8 cellular contexts compared by ENCODE assay signal in genomic region chr3:113947372-113948014, GRCh38. TPM values are rescaled to one million over a fixed set of nuclear protein-coding genes. Genes with fewer than 3 reads are reported as not detected.
DNase-seq lines count a peak whose midpoint lies in the region; ATAC-seq and TF ChIP-seq lines count a peak whose summit lies in the region.

A gene with protein sequence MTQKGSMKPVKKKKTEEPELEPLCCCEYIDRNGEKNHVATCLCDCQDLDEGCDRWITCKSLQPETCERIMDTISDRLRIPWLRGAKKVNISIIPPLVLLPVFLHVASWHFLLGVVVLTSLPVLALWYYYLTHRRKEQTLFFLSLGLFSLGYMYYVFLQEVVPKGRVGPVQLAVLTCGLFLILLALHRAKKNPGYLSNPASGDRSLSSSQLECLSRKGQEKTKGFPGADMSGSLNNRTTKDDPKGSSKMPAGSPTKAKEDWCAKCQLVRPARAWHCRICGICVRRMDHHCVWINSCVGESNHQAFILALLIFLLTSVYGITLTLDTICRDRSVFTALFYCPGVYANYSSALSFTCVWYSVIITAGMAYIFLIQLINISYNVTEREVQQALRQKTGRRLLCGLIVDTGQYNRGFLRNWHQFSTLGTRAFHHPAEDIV (plus strand): TSS chr3:113948013. CDS start chr3:113948803, 790 bp downstream.

- H4K5ac ChIP-seq in mesendoderm (ENCODE audit: low read length) = no peak within 1 kb of the TSS

- H2BK120ac ChIP-seq in mesendoderm (ENCODE audit: low read depth, low read length) = no peak within 1 kb of the TSS

- H3K4me1 Mint-ChIP-seq in activated CD8-positive, alpha-beta T cell treated with anti-CD3 and anti-CD28 coated beads for 36 hours (ENCODE audit: low read depth) = peaks cover 14% of the 10 kb centered on the region

- peaks cover 27% of the 10 kb centered on the region for H3K27me3 Mint-ChIP-seq in activated CD8-positive, alpha-beta T cell treated with anti-CD3 and anti-CD28 coated beads for 36 hours

- no peak for TF ChIP-seq CTCF in activated CD8-positive, alpha-beta T cell treated with anti-CD3 and anti-CD28 coated beads for 36 hours (IDR thresholded peaks at IDR 0.05)

- H2BK5ac ChIP-seq in mesendoderm (ENCODE audit: low read length) = no peak within 1 kb of the TSS

- peaks cover 2% of the 10 kb centered on the region for H3K36me3 Mint-ChIP-seq in activated CD8-positive, alpha-beta T cell treated with anti-CD3 and anti-CD28 coated beads for 36 hours (ENCODE audit: low read depth)

- H3K4ac ChIP-seq in mesendoderm (ENCODE audit: low read depth, low read length) = no peak within 1 kb of the TSS

- peak within 1 kb of the TSS; percentile 66 for H3K27ac Mint-ChIP-seq in activated CD8-positive, alpha-beta T cell treated with anti-CD3 and anti-CD28 coated beads for 36 hours

- H3K27me3 ChIP-seq in mesendoderm (ENCODE audit: insufficient read depth, low read length, poor library complexity) = no peaks in the 10 kb centered on the region

- no peak within 1 kb of the TSS for H2AK5ac ChIP-seq in mesendoderm (ENCODE audit: low read length)

- peaks cover 3% of the 10 kb centered on the region for H3K4me1 ChIP-seq in mesendoderm (ENCODE audit: control insufficient read depth, low read depth, low read length)

- intact Hi-C loops in activated CD8-positive, alpha-beta T cell treated with anti-CD3 and anti-CD28 coated beads for 36 hours (cut with micrococcal nuclease) = no loop called here

- peak within 1 kb of the TSS; percentile 57 for H3K9ac ChIP-seq in mesendoderm (ENCODE audit: low read length)

- H3K4me3 Mint-ChIP-seq in activated CD8-positive, alpha-beta T cell treated with anti-CD3 and anti-CD28 coated beads for 36 hours = peak within 1 kb of the TSS; percentile 76

- H3K79me1 ChIP-seq in mesendoderm (ENCODE audit: low read length) = no peaks in the 10 kb centered on the region

- peak within 1 kb of the TSS; percentile 46 for H3K27ac ChIP-seq in mesendoderm (ENCODE audit: low read depth, low read length)

- ATAC-seq in GM19395 (IDR thresholded peaks at IDR 0.05; ENCODE audit: unreplicated experiment) (peak; percentile 71), HG03469 (IDR thresholded peaks at IDR 0.05; ENCODE audit: unreplicated experiment) (peak; percentile 47)
- peak; percentile 72 for ATAC-seq in activated CD8-positive, alpha-beta T cell treated with anti-CD3 and anti-CD28 coated beads for 36 hours

- H3K4me3 ChIP-seq in mesendoderm (ENCODE audit: low read length) = peak within 1 kb of the TSS; percentile 58

- POLR2A ChIA-PET in activated CD8-positive, alpha-beta T cell treated with anti-CD3 and anti-CD28 coated beads for 36 hours (lab: Charles Lee) = no interaction called here

- H4K8ac ChIP-seq in mesendoderm (ENCODE audit: low read depth, low read length) = no peak within 1 kb of the TSS

- WGBS in mesendoderm (ENCODE audit: extremely low coverage, insufficient coverage, low lambda C conversion rate) = no CpG with 5 or more reads among the region's 80 CpGs

- CTCF ChIA-PET in activated CD8-positive, alpha-beta T cell treated with anti-CD3 and anti-CD28 coated beads for 36 hours (lab: Charles Lee) = no interaction called here

- H3K56ac ChIP-seq in mesendoderm (ENCODE audit: low read length) = peak within 1 kb of the TSS; percentile 71

- no peaks in the 10 kb centered on the region for H3K79me2 ChIP-seq in mesendoderm (ENCODE audit: control insufficient read depth, insufficient read depth, low read length)

- H3K4me2 ChIP-seq in mesendoderm (ENCODE audit: low read length) = peak within 1 kb of the TSS; percentile 76

- DNase-seq in C1 segment of cervical spinal cord (lab: John Stamatoyannopoulos, UW) (peak in 8 of 14 donors; percentile 14 to 77 (median 34)), NCI-H69 (lab: John Stamatoyannopoulos, UW) (peak; percentile 80), mesendoderm (peak; percentile 69)
- DNase-seq in activated CD8-positive, alpha-beta T cell treated with anti-CD3 and anti-CD28 coated beads for 36 hours = peak; percentile 69
- DNase-seq in effector CD8-positive, alpha-beta T cell (lab: John Stamatoyannopoulos, UW) = peak; percentile 52
- DNase-seq in stimulated activated CD8-positive, alpha-beta memory T cell treated with anti-CD3 and anti-CD28 coated beads, Interleukin-15, amount 100 ng/mL, for 1 hour (ENCODE audit: low read depth) = peak; percentile 27

- H3K18ac ChIP-seq in mesendoderm (ENCODE audit: low read length) = peak within 1 kb of the TSS; percentile 6

- H3K23ac ChIP-seq in mesendoderm (ENCODE audit: low read length) = no peak within 1 kb of the TSS

- no peaks in the 10 kb centered on the region for H3K9me3 Mint-ChIP-seq in activated CD8-positive, alpha-beta T cell treated with anti-CD3 and anti-CD28 coated beads for 36 hours

- no peak within 1 kb of the TSS for H2BK15ac ChIP-seq in mesendoderm (replicated peaks; ENCODE audit: low read depth)

- no peaks in the 10 kb centered on the region for H3K36me3 ChIP-seq in mesendoderm (ENCODE audit: control insufficient read depth, insufficient read depth, low read length)

RNA-seq across cellular contexts. Expression of the gene that starts here (rescaled TPM):
- 1 to 10 TPM; 2.7 to 3.4 TPM for total RNA-seq in activated CD8-positive, alpha-beta T cell treated with anti-CD3 and anti-CD28 coated beads for 36 hours
- 3.1 TPM for polyA plus RNA-seq in mesendoderm (2013, experiment 1 of 2)
- 3.7 TPM for polyA plus RNA-seq in mesendoderm (2013, experiment 2 of 2)

Comparison
In these comparisons a context has a peak if more than half of its experiments do, and no peak if none do; other contexts are left out.
1. Peak in every context shown above with its lines: DNase-seq, ATAC-seq, H3K4me3 ChIP-seq and H3K27ac ChIP-seq.
2. DNase-seq: peak in every context shown above with its lines; median percentile 80 in NCI-H69; 69 in activated CD8-positive, alpha-beta T cell treated with anti-CD3 and anti-CD28 coated beads for 36 hours; 69 in mesendoderm; 52 in effector CD8-positive, alpha-beta T cell; 34 in C1 segment of cervical spinal cord; 27 in stimulated activated CD8-positive, alpha-beta memory T cell treated with anti-CD3 and anti-CD28 coated beads, Interleukin-15, amount 100 ng/mL, for 1 hour.